4 cellular contexts compared by ENCODE assay signal in the genomic region with DNA sequence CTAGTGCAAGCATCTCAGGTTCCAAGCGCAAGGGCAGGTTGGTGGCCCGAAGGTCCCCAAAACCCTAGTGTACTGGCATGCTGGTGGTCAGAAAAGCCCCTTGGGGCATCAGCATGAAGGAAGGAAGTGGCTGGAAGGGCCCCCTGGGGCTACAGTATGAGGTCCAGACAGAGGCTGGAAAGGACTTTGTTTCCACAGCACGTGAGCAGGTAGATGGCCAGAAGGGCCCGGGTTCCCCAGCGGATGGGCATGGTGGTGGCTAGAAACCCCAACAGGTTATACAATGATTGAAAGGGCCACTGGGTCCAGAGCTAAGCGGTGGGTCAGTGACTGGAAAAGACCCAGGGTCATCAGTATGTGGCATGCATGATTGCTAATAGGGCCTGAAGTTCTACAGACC. TPM values are rescaled to one million over a fixed set of nuclear protein-coding genes. Genes with fewer than 3 reads are reported as not detected.
"Had no signal": no experiment of that assay in that cellular context is flagged by ENCODE, and none has a peak within 500 bp of the region (broad histone marks: within the 10 kb centered on the region; RNA-seq: fewer than 3 reads in every experiment).

No MANE protein-coding gene starts in this region.

- DNase-seq: GDM1, GF-D8 had no signal

- ATAC-seq: GM12878 had no signal

- H3K4me3 ChIP-seq: GM12878 had no signal

RNA-seq across cellular contexts. Expression of a gene that starts 34.7 kb away (rescaled TPM):
- total RNA-seq: G401, GM12878 had no signal
